8 cellular contexts compared by ENCODE assay signal in the genomic region with DNA sequence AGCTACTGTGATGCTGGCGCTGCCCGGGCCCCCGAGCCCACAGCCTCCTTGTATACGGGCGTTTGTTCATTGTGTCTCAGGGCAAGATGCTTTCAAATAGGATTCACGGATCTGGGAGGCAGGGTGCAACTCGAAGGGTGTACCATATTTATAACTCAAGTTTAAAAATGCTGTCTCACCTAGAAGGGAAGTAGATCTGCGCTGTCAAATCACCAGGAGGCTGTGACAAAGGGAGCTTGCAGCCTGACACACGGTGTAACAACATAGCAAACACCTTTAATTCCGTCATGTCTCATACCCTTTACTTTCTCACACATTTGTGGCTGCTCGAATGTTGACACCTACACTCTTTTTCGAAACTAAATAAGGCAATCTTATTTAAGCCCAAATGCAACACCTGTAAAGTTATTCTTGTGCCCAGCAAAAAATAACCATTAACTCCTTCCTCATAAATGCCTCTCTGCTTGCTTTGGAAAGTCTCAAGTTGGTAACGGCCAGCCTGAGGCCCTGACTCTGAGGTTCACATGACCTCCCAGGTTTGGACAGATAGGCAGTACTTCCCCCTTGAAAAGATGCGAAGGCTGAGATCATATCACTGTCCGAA. TPM values are rescaled to one million over a fixed set of nuclear protein-coding genes. Genes with fewer than 3 reads are reported as not detected.
DNase-seq lines count a peak whose midpoint lies in the region; ATAC-seq and TF ChIP-seq lines count a peak whose summit lies in the region.

No MANE protein-coding gene starts in this region.

- H3K36me3 ChIP-seq in muscle layer of duodenum (ENCODE audit: control insufficient read depth in 1 of 2, insufficient read depth in 2 of 2, low read length in 2 of 2) (no peaks in the 10 kb centered on the region), vagina (no peaks in the 10 kb centered on the region)

- H3K4me3 Mint-ChIP-seq in chondrocyte (ENCODE audit: unreplicated experiment), result no peak overlapping the region

- peak overlapping the region in 1 of 2 donors; percentile 40 for H3K4me3 ChIP-seq in muscle layer of duodenum (ENCODE audit: low read depth in 1 of 2, low read length in 2 of 2)
- H3K4me3 ChIP-seq in vagina, result peak overlapping the region; percentile 4 to 22

- DNase-seq in Right ventricle myocardium inferior (ENCODE audit: missing footprints) (peak; percentile 74), left cardiac atrium (no peak), chondrocyte (ENCODE audit: low spot score) (no peak), vagina (ENCODE audit: extremely low spot score in 2 of 2) (no peak), SK-N-DZ (ENCODE audit: low spot score) (no peak), DMS53 (lab: John Stamatoyannopoulos, UW) (no peak)

- H3K4me1 ChIP-seq in muscle layer of duodenum (ENCODE audit: control insufficient read depth in 1 of 2, insufficient read depth in 2 of 2, low read length in 2 of 2) (peaks cover 10 to 13% of the 10 kb centered on the region in 2 donors), vagina (peaks cover 66% of the 10 kb centered on the region)

- no peak for TF ChIP-seq POLR2A in vagina (IDR thresholded peaks at IDR 0.05)

- H3K9me3 Mint-ChIP-seq in chondrocyte (ENCODE audit: low read depth), result no peaks in the 10 kb centered on the region

- intact Hi-C loops in Right ventricle myocardium inferior (cut with DNase I) (loop anchor here (5.0 kb wide), 1 partner anchor 51 kb away; no protein-coding TSS in a partner anchor), left cardiac atrium (cut with DNase I) (no loop called here), vagina (cut with DNase I) (no loop called here)

- H3K27ac ChIP-seq in muscle layer of duodenum (ENCODE audit: low read length) (peak overlapping the region; percentile 97), vagina (peak overlapping the region; percentile 99)

- no peaks in the 10 kb centered on the region for H3K27me3 ChIP-seq in muscle layer of duodenum (ENCODE audit: low read depth, low read length)
- no peaks in the 10 kb centered on the region for H3K27me3 ChIP-seq in vagina

- peaks cover 3% of the 10 kb centered on the region for H3K36me3 Mint-ChIP-seq in chondrocyte (ENCODE audit: low read depth)

- ATAC-seq in Right ventricle myocardium inferior (no peak), left cardiac atrium (no peak), esophagus mucosa (no peak)

- no peaks in the 10 kb centered on the region for H3K9me3 ChIP-seq in muscle layer of duodenum (ENCODE audit: control insufficient read depth in 1 of 2, low read length in 2 of 2)
- no peaks in the 10 kb centered on the region for H3K9me3 ChIP-seq in vagina

- peaks cover 100% of the 10 kb centered on the region for H3K4me1 Mint-ChIP-seq in chondrocyte (ENCODE audit: low read depth)

- TF ChIP-seq CTCF in chondrocyte (IDR thresholded peaks at IDR 0.05), result no peak
- TF ChIP-seq CTCF in vagina (IDR thresholded peaks at IDR 0.05), result no peak

- no peaks in the 10 kb centered on the region for H3K27me3 Mint-ChIP-seq in chondrocyte (ENCODE audit: low read depth)

- peak overlapping the region; percentile 75 for H3K27ac Mint-ChIP-seq in chondrocyte (ENCODE audit: unreplicated experiment)

RNA-seq across cellular contexts. Expression of gene ZEB2, which starts 11.7 kb away (rescaled TPM):
- 89.0 TPM for total RNA-seq in Right ventricle myocardium inferior
- 100 to 1,000 TPM; 118 to 131 TPM for total RNA-seq in left cardiac atrium
- 55.5 to 104 TPM (median 95.4 TPM) in 3 replicates for total RNA-seq in chondrocyte
- 63.6 TPM for total RNA-seq in vagina
- 5.3 and 7.2 TPM in 2 replicates for polyA plus RNA-seq in SK-N-DZ (2014; cell fraction: cytosol; rRNA removed)
- 3.6 and 4.5 TPM in 2 replicates for polyA plus RNA-seq in SK-N-DZ (2014; cell fraction: nucleus; rRNA removed)
- total RNA-seq in esophagus mucosa, result 6.5 TPM
